In genomic region chr16:30893744-30894539, GRCh38 we compare ENCODE assay signal across 8 cellular contexts. TPM values are rescaled to one million over a fixed set of nuclear protein-coding genes. Genes with fewer than 3 reads are reported as not detected.
DNase-seq lines count a peak whose midpoint lies in the region; ATAC-seq and TF ChIP-seq lines count a peak whose summit lies in the region.

BCL7C (minus strand) TSS chr16:30894077; CDS start chr16:30893944, 133 bp downstream.

- peaks cover 9% of the 10 kb centered on the region for H3K4me1 ChIP-seq in ES-I3 (ENCODE audit: insufficient read depth, low read length)
- H3K4me1 ChIP-seq in GM23248 (ENCODE audit: insufficient read depth): peaks cover 26% of the 10 kb centered on the region

- no peak for TF ChIP-seq CTCF in omental fat pad (IDR thresholded peaks at IDR 0.05)

- H3F3A ChIP-seq in GM23248 (ENCODE audit: insufficient read depth): peaks cover 20% of the 10 kb centered on the region

- H3K36me3 Mint-ChIP-seq in activated naive CD4-positive, alpha-beta T cell treated with anti-CD3 and anti-CD28 coated beads, Interleukin-2, amount 10 ng/mL, durations not matched to agents 7 days and 5 days: peaks cover 17% of the 10 kb centered on the region

- WGBS in GM23248 (ENCODE audit: low coverage in 1 of 2, low lambda C conversion rate in 2 of 2, missing lambda C conversion rate in 2 of 2), 2 experiments: 1 to 2% methylated on average over 51 to 75 of the region's 97 CpGs

- DNase-seq in GM23248 (peak; percentile 91), LHCN-M2 (ENCODE audit: low read depth) (peak; percentile 79), SK-N-MC (ENCODE audit: low read depth, low spot score) (no peak), globus pallidus (ENCODE audit: low spot score) (peak; percentile 87), omental fat pad (ENCODE audit: low spot score) (peak; percentile 58)
- peak; percentile 90 for DNase-seq in activated naive CD4-positive, alpha-beta T cell treated with anti-CD3 and anti-CD28 coated beads, Interleukin-2, amount 10 ng/mL, durations not matched to agents 7 days and 5 days

- H3K9me2 ChIP-seq in GM23248 (ENCODE audit: insufficient read depth): no peaks in the 10 kb centered on the region

- no peaks in the 10 kb centered on the region for H3K27me3 ChIP-seq in GM23248 (replicated peaks; ENCODE audit: insufficient read depth)

- H3K79me2 ChIP-seq in GM23248 (ENCODE audit: insufficient read depth): peaks cover 32% of the 10 kb centered on the region

- no peaks in the 10 kb centered on the region for H3K9me3 Mint-ChIP-seq in activated naive CD4-positive, alpha-beta T cell treated with anti-CD3 and anti-CD28 coated beads, Interleukin-2, amount 10 ng/mL, durations not matched to agents 7 days and 5 days

- H2AFZ ChIP-seq in GM23248: peak within 1 kb of the TSS; percentile 85

- in situ Hi-C loops in GM23248 (cut with MboI): no loop called here

- H3K27ac ChIP-seq in GM23248: peak within 1 kb of the TSS; percentile 96
- peak within 1 kb of the TSS; percentile 85 for H3K27ac ChIP-seq in SK-N-MC
- peak within 1 kb of the TSS; percentile 92 for H3K27ac ChIP-seq in temporal lobe (ENCODE audit: low read depth, low read length)

- CTCF ChIA-PET in activated naive CD4-positive, alpha-beta T cell treated with anti-CD3 and anti-CD28 coated beads, Interleukin-2, amount 10 ng/mL, durations not matched to agents 7 days and 5 days (lab: Charles Lee): interaction anchor here (2.1 kb wide), 1 partner anchor 8 kb away, joined by 7 read pairs; no protein-coding TSS in a partner anchor

- peak within 1 kb of the TSS; percentile 87 for H3K27ac Mint-ChIP-seq in activated naive CD4-positive, alpha-beta T cell treated with anti-CD3 and anti-CD28 coated beads, Interleukin-2, amount 10 ng/mL, durations not matched to agents 7 days and 5 days

- H3K9me3 ChIP-seq in ES-I3 (ENCODE audit: control insufficient read depth, insufficient read depth, low read length) (no peaks in the 10 kb centered on the region), GM23248 (ENCODE audit: low read depth) (no peaks in the 10 kb centered on the region), SK-N-MC (ENCODE audit: low read depth, low read length) (no peaks in the 10 kb centered on the region)

- no peaks in the 10 kb centered on the region for H4K20me1 ChIP-seq in GM23248 (ENCODE audit: insufficient read depth)

- H3K4me1 Mint-ChIP-seq in activated naive CD4-positive, alpha-beta T cell treated with anti-CD3 and anti-CD28 coated beads, Interleukin-2, amount 10 ng/mL, durations not matched to agents 7 days and 5 days: peaks cover 53% of the 10 kb centered on the region

- peak; percentile 88 for ATAC-seq in omental fat pad (ENCODE audit: low FRiP score)

- H3K4me3 ChIP-seq in GM23248 (peak within 1 kb of the TSS; percentile 86), SK-N-MC (peak within 1 kb of the TSS; percentile 84)

- H3K4me2 ChIP-seq in GM23248 (ENCODE audit: unreplicated experiment): peak within 1 kb of the TSS; percentile 90

- H3K36me3 ChIP-seq in ES-I3 (ENCODE audit: insufficient read depth, low read length) (no peaks in the 10 kb centered on the region; the same call in 1 of the 2 replicates), GM23248 (ENCODE audit: low read depth) (peaks cover 12% of the 10 kb centered on the region; the same call in 1 of the 2 replicates), SK-N-MC (ENCODE audit: insufficient read depth, low read length) (peaks cover under 1% of the 10 kb centered on the region; the same call in 1 of the 2 replicates)

- H3K4me3 Mint-ChIP-seq in activated naive CD4-positive, alpha-beta T cell treated with anti-CD3 and anti-CD28 coated beads, Interleukin-2, amount 10 ng/mL, durations not matched to agents 7 days and 5 days: peak within 1 kb of the TSS; percentile 87

- H3K27me3 Mint-ChIP-seq in activated naive CD4-positive, alpha-beta T cell treated with anti-CD3 and anti-CD28 coated beads, Interleukin-2, amount 10 ng/mL, durations not matched to agents 7 days and 5 days: no peaks in the 10 kb centered on the region

- H3K9ac ChIP-seq in ES-I3 (ENCODE audit: low read depth, low read length) (peak within 1 kb of the TSS; percentile 74), GM23248 (peak within 1 kb of the TSS; percentile 89), SK-N-MC (ENCODE audit: insufficient read length) (peak within 1 kb of the TSS; percentile 79)

RNA-seq across cellular contexts. Expression of gene BCL7C, which starts in this region (rescaled TPM):
- total RNA-seq in GM23248 (2014; rRNA removed; shearing (Covaris generic)): 42.5 and 77.1 TPM in 2 replicates
- polyA plus RNA-seq in GM23248 (2016; fragmentation: Nextera tagmentation; extraction: Ambion mirVana): 62.5 and 68.1 TPM in 2 replicates
- 71.5 and 74.5 TPM in 2 replicates for total RNA-seq in LHCN-M2 (2014; rRNA removed)
- polyA plus RNA-seq in LHCN-M2 (2012): 57.9 TPM
- 10 to 100 TPM; 17.4 to 37.0 (median 22.2) TPM for total RNA-seq in omental fat pad
- 27.0 TPM for total RNA-seq in temporal lobe
